Comparison of ENCODE assay signal across 8 cellular contexts in the genomic region with DNA sequence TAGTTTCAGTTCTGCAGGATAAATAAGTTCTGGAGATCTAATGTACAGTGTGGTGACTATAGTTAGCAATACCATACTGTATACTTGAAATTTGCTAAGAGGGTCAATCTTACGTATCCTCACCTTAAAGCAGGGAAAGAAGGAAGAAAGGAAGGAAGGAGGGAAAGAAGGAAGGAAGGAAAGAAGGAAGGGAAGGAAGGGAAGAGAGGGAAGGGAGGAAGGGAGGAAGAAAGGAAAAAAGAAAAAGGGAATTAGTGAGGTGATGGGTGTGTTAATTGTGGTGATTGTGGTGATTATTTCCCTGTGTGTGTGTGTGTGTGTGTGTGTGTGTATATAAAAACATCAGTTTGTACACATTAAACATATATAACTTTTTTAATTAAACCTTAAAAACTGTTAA.
"Had no signal": no experiment of that assay in that cellular context is flagged by ENCODE, and none has a peak within 500 bp of the region (broad histone marks: within the 10 kb centered on the region; RNA-seq: fewer than 3 reads in every experiment).

No MANE protein-coding gene starts in this region.

- FAIRE-seq: G401.6, GM12878, GM12891, GM12892, GM18507, GM19239 had no signal

- DNase-seq: GDM1, GF-D8 had no signal

- ATAC-seq: GM12878 had no signal

- H3K4me3 ChIP-seq: GM12878 had no signal
